In the genomic region with DNA sequence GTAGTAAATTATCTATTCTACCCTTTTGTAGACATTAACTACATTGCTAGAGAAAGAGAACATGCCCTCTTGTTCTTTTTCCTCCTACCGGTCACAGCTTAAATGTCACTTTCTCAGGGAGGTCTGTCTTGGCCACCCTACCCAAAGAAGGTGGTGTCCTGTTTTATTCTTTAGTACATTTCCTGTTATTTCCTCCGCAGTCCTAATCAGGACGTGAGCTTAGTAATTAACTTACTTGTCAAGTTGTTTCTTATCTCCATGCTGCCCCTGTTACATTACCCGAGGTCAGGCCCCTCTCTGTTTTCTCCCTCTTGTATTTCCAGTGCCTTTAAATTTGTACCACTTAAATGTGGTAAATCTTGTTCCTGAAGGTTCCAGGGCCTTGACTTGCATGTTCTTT, we compare ENCODE assay signal across 11 cellular contexts.
A peak's percentile ranks its signal among the peaks of the same experiment; 100 is the strongest.
DNase-seq lines count a peak whose midpoint lies in the region; ATAC-seq, FAIRE-seq and TF ChIP-seq lines count a peak whose summit lies in the region.
"Had no signal": no experiment of that assay in that cellular context is flagged by ENCODE, and none has a peak within 500 bp of the region (broad histone marks: within the 10 kb centered on the region; RNA-seq: fewer than 3 reads in every experiment).

No MANE protein-coding gene starts in this region.

- peaks cover 35% of the 10 kb centered on the region for H3K4me1 Mint-ChIP-seq in activated naive CD8-positive, alpha-beta T cell treated with anti-CD3 and anti-CD28 coated beads for 36 hours
- H3K4me1 Mint-ChIP-seq in endodermal cell (peaks cover 8% of the 10 kb centered on the region), HFFc6 (ENCODE audit: low read depth) (no peaks in the 10 kb centered on the region), endothelial cell (ENCODE audit: unreplicated experiment) (peaks cover 12% of the 10 kb centered on the region)

- no peaks in the 10 kb centered on the region for H3K79me2 ChIP-seq in HepG2 (ENCODE audit: insufficient read depth, low read length)

- no peak overlapping the region for H3K4me2 ChIP-seq in HepG2 (ENCODE audit: low read depth, low read length)

- H2AFZ ChIP-seq in HepG2 (ENCODE audit: low read length) = no peak overlapping the region

- POLR2A ChIA-PET in HepG2 (lab: Yijun Ruan, JAX) = no interaction called here

- H3K9ac ChIP-seq in liver (ENCODE audit: low read depth in 1 of 2, low read length in 2 of 2) = no peak overlapping the region
- H3K9ac ChIP-seq in HepG2 (ENCODE audit: insufficient read depth, low read depth, low read length) = no peak overlapping the region
- no peak overlapping the region for H3K9ac ChIP-seq in endodermal cell (ENCODE audit: extremely low read depth, low read length, poor library complexity, severe bottlenecking)

- in situ Hi-C loops in HepG2 (cut with HindIII; ENCODE audit: extremely low pct_ligation_motif_present, low pct_unique_long_range_greater_than_20kb) = no loop called here

- no peak for FAIRE-seq in HepG2 (lab: Jason Lieb, UNC)

- TF ChIP-seq RAD21 in liver (IDR thresholded peaks at IDR 0.05) (no peak), HepG2 (CRISPR knock-in tag; IDR thresholded peaks at IDR 0.05) (no peak)

- intact Hi-C loops in HepG2 (cut with micrococcal nuclease; ENCODE audit: unreplicated experiment) = no loop called here
- intact Hi-C loops in upper lobe of right lung (cut with DNase I) = no loop called here

- H3K4me3 ChIP-seq in liver (ENCODE audit: low read depth in 1 of 3, low read length in 3 of 3) (no peak overlapping the region), HepG2 (replicated peaks in 1 of 3; ENCODE audit: insufficient read depth in 1 of 3, low read depth in 2 of 3, low read length in 3 of 3) (no peak overlapping the region), upper lobe of right lung (no peak overlapping the region), endodermal cell (ENCODE audit: low read length) (no peak overlapping the region)
- H3K4me3 ChIP-seq: transverse colon had no signal

- ATAC-seq in HepG2 = no peak
- peak; percentile 7 for ATAC-seq in HG03045 (IDR thresholded peaks at IDR 0.05; ENCODE audit: unreplicated experiment)
- no peak for ATAC-seq in upper lobe of right lung

- H3K4me1 ChIP-seq in liver (ENCODE audit: control insufficient read depth in 4 of 4, insufficient read depth in 4 of 4, low read length in 3 of 4) = peaks cover 0 to 3% (median 0%) of the 10 kb centered on the region in 4 donors
- no peaks in the 10 kb centered on the region for H3K4me1 ChIP-seq in HepG2 (ENCODE audit: insufficient read depth, low read length)
- peaks cover 15% of the 10 kb centered on the region for H3K4me1 ChIP-seq in upper lobe of right lung
- H3K4me1 ChIP-seq in endodermal cell (ENCODE audit: control insufficient read depth, insufficient read depth, low read length) = peaks cover 5% of the 10 kb centered on the region

- WGBS in liver = 55% methylated on average over 4 of the region's 4 CpGs
- WGBS in HepG2 (ENCODE audit: low lambda C conversion rate) = 34% methylated on average over 4 of the region's 4 CpGs
- 77 to 87% methylated on average over 4 of the region's 4 CpGs for WGBS in endodermal cell (ENCODE audit: insufficient coverage in 1 of 2, insufficient read length in 1 of 2), 2 experiments

- TF ChIP-seq CTCF in liver (IDR thresholded peaks at IDR 0.05; ENCODE audit: low read depth, low read length, missing input control) (no peak), HepG2 (CRISPR knock-in tag; IDR thresholded peaks at IDR 0.05) (no peak), upper lobe of right lung (IDR thresholded peaks at IDR 0.05) (peak; percentile 12), endodermal cell (conservative IDR thresholded peaks at IDR 0.05) (no peak), HFFc6 (IDR thresholded peaks at IDR 0.05) (no peak), endothelial cell (IDR thresholded peaks at IDR 0.05; ENCODE audit: unreplicated experiment) (no peak)

- H3K27ac ChIP-seq in liver (ENCODE audit: low read depth in 1 of 2, low read length in 2 of 2) (no peak overlapping the region), HepG2 (ENCODE audit: extremely low read length, insufficient read depth, low read length) (no peak overlapping the region), upper lobe of right lung (peak overlapping the region; percentile 61), endodermal cell (ENCODE audit: low read depth, low read length) (no peak overlapping the region)
- H3K27ac ChIP-seq: C4-2B had no signal

- TF ChIP-seq EP300 in HepG2 (IDR thresholded peaks at IDR 0.05; ENCODE audit: low read depth in 2 of 2, low read length in 2 of 2) (no peak), HepG2 (CRISPR knock-in tag; IDR thresholded peaks at IDR 0.05; ENCODE audit: borderline replicate concordance) (no peak)

- CTCF ChIA-PET in HepG2 (lab: Yijun Ruan, JAX; ENCODE audit: low intra/inter-chr PET ratio, low total read pairs) = no interaction called here

- DNase-seq in HepG2 (ENCODE audit: low spot score) (no peak), upper lobe of right lung (no peak), endodermal cell (no peak), HFFc6 (no peak), endothelial cell (ENCODE audit: low spot score) (no peak)
- DNase-seq in activated naive CD8-positive, alpha-beta T cell treated with anti-CD3 and anti-CD28 coated beads for 36 hours = no peak
- DNase-seq: NK-92 treated with Interleukin-12 subunit alpha and Interleukin-12 subunit beta, amount 100 ng/mL, for 24 hours; transverse colon had no signal

- H3K27me3 ChIP-seq in liver (ENCODE audit: control insufficient read depth in 4 of 4, insufficient read depth in 4 of 4, low read length in 3 of 4) (no peaks in the 10 kb centered on the region), HepG2 (ENCODE audit: control insufficient read depth in 1 of 2, insufficient read depth in 2 of 2, low read length in 2 of 2) (peaks cover 2 to 26% of the 10 kb centered on the region in 2 experiments; a peak in 2 of 5 replicates), upper lobe of right lung (no peaks in the 10 kb centered on the region), endodermal cell (ENCODE audit: control insufficient read depth, insufficient read depth, low read length, poor library complexity, severe bottlenecking) (no peaks in the 10 kb centered on the region)
- H3K27me3 ChIP-seq: transverse colon had no signal

- peaks cover under 1% of the 10 kb centered on the region for H3K27me3 Mint-ChIP-seq in activated naive CD8-positive, alpha-beta T cell treated with anti-CD3 and anti-CD28 coated beads for 36 hours
- peaks cover 5% of the 10 kb centered on the region for H3K27me3 Mint-ChIP-seq in endodermal cell (ENCODE audit: insufficient read depth)
- no peaks in the 10 kb centered on the region; the same call in 1 of the 2 replicates for H3K27me3 Mint-ChIP-seq in HFFc6 (ENCODE audit: insufficient read depth)
- peaks cover 7% of the 10 kb centered on the region for H3K27me3 Mint-ChIP-seq in endothelial cell (ENCODE audit: unreplicated experiment)

- H3K27ac Mint-ChIP-seq in activated naive CD8-positive, alpha-beta T cell treated with anti-CD3 and anti-CD28 coated beads for 36 hours = peak overlapping the region; percentile 91
- H3K27ac Mint-ChIP-seq in endodermal cell (no peak overlapping the region), HFFc6 (no peak overlapping the region), endothelial cell (ENCODE audit: unreplicated experiment) (no peak overlapping the region)

- no peaks in the 10 kb centered on the region; the same call in 1 of the 2 replicates for H4K20me1 ChIP-seq in HepG2 (ENCODE audit: insufficient read depth, low read length)

- no TSS peak for BruUV-seq in HepG2 (replicated peaks; lab: Mats Ljungman, UMichigan)

- H3K36me3 Mint-ChIP-seq in activated naive CD8-positive, alpha-beta T cell treated with anti-CD3 and anti-CD28 coated beads for 36 hours = peaks cover 1% of the 10 kb centered on the region
- H3K36me3 Mint-ChIP-seq in endodermal cell (ENCODE audit: low read depth) = no peaks in the 10 kb centered on the region
- H3K36me3 Mint-ChIP-seq in HFFc6 (ENCODE audit: low read depth) = no peaks in the 10 kb centered on the region
- no peaks in the 10 kb centered on the region for H3K36me3 Mint-ChIP-seq in endothelial cell (ENCODE audit: low read depth, unreplicated experiment)

- peak overlapping the region; percentile 60 for H3K4me3 Mint-ChIP-seq in activated naive CD8-positive, alpha-beta T cell treated with anti-CD3 and anti-CD28 coated beads for 36 hours
- H3K4me3 Mint-ChIP-seq in endodermal cell (no peak overlapping the region), HFFc6 (no peak overlapping the region), endothelial cell (ENCODE audit: unreplicated experiment) (no peak overlapping the region)

- H3K36me3 ChIP-seq in liver (ENCODE audit: control insufficient read depth in 4 of 4, insufficient read depth in 3 of 4, low read depth in 1 of 4, low read length in 3 of 4) (no peaks in the 10 kb centered on the region), HepG2 (replicated peaks in 1 of 2; ENCODE audit: control insufficient read depth in 1 of 2, insufficient read depth in 2 of 2, low read length in 2 of 2) (no peaks in the 10 kb centered on the region), upper lobe of right lung (no peaks in the 10 kb centered on the region), endodermal cell (ENCODE audit: control insufficient read depth, insufficient read depth, low read length) (no peaks in the 10 kb centered on the region)
- H3K36me3 ChIP-seq: transverse colon had no signal

- H3K9me3 Mint-ChIP-seq in activated naive CD8-positive, alpha-beta T cell treated with anti-CD3 and anti-CD28 coated beads for 36 hours = no peaks in the 10 kb centered on the region
- no peaks in the 10 kb centered on the region for H3K9me3 Mint-ChIP-seq in endodermal cell
- H3K9me3 Mint-ChIP-seq in HFFc6 = no peaks in the 10 kb centered on the region
- H3K9me3 Mint-ChIP-seq in endothelial cell (ENCODE audit: unreplicated experiment) = no peaks in the 10 kb centered on the region

- H3K9me3 ChIP-seq in liver (ENCODE audit: control insufficient read depth in 4 of 4, low read length in 3 of 4) (no peaks in the 10 kb centered on the region), HepG2 (ENCODE audit: low read length) (no peaks in the 10 kb centered on the region), upper lobe of right lung (no peaks in the 10 kb centered on the region), endodermal cell (ENCODE audit: control insufficient read depth, low read length) (no peaks in the 10 kb centered on the region)
- H3K9me3 ChIP-seq: transverse colon had no signal

- TF ChIP-seq POLR2A in HepG2 (IDR thresholded peaks at IDR 0.05; ENCODE audit: insufficient read depth in 1 of 2, low read depth in 2 of 2, low read length in 2 of 2) = no peak

TF ChIP-seq in liver, 16 proteins besides CTCF, POLR2A, EP300 and RAD21 (continues in another document):
- peak; percentile 84 for TF ChIP-seq NR2F2 (IDR thresholded peaks at IDR 0.05)
- TF ChIP-seq SP1 (IDR thresholded peaks at IDR 0.05) = peak; percentile 8
- no peak for TF ChIP-seq RXRA (IDR thresholded peaks at IDR 0.05)

TF ChIP-seq in HepG2, 621 proteins besides CTCF, POLR2A, EP300 and RAD21 (continues in another document):
- no peak for TF ChIP-seq ZNF260 (CRISPR knock-in tag; IDR thresholded peaks at IDR 0.05; ENCODE audit: borderline replicate concordance, low read depth)
- TF ChIP-seq FOXA1 (IDR thresholded peaks at IDR 0.05) = no peak
- TF ChIP-seq FOXA1 (CRISPR knock-in tag; IDR thresholded peaks at IDR 0.05) = no peak
- TF ChIP-seq PHB2 (IDR thresholded peaks at IDR 0.05; ENCODE audit: partially characterized antibody) = no peak
- no peak for TF ChIP-seq ZSCAN20 (CRISPR knock-in tag; IDR thresholded peaks at IDR 0.05; ENCODE audit: borderline replicate concordance)
